In genomic region chr10:113733635-113734034, GRCh38 we compare ENCODE assay signal across 9 cellular contexts. TPM values are rescaled to one million over a fixed set of nuclear protein-coding genes. Genes with fewer than 3 reads are reported as not detected.
"Had no signal": no experiment of that assay in that cellular context is flagged by ENCODE, and none has a peak within 500 bp of the region (broad histone marks: within the 10 kb centered on the region; RNA-seq: fewer than 3 reads in every experiment).

No MANE protein-coding gene starts in this region.

- DNase-seq: H9, HCEC 1CT had no signal

- FAIRE-seq: H1, H54, HepG2 had no signal

- H3K4me3 ChIP-seq: GM23338 had no signal

- H3K4me2 ChIP-seq: GM23338 had no signal

- H2AFZ ChIP-seq: GM23338 had no signal

- H3K27ac ChIP-seq: HL-60 had no signal

- ATAC-seq: GM23338, HepG2 had no signal

RNA-seq across cellular contexts. Expression of gene PLEKHS1, which starts 17.8 kb away (rescaled TPM):
- total RNA-seq: GM23338, H1, H9, HepG2, HT1080 had no signal
- polyA plus RNA-seq: GM23338, H1, HepG2, IgD-negative memory B cell had no signal
